Comparison of ENCODE assay signal across 10 cellular contexts in genomic region chr12:46386360-46386867, GRCh38. TPM values are rescaled to one million over a fixed set of nuclear protein-coding genes. Genes with fewer than 3 reads are reported as not detected.
DNase-seq lines count a peak whose midpoint lies in the region; TF ChIP-seq lines count a peak whose summit lies in the region.
"Had no signal": no experiment of that assay in that cellular context is flagged by ENCODE, and none has a peak within 500 bp of the region (broad histone marks: within the 10 kb centered on the region; RNA-seq: fewer than 3 reads in every experiment).

No MANE protein-coding gene starts in this region.

- H3K27me3 ChIP-seq in neural progenitor cell: no peaks in the 10 kb centered on the region

- H3K4me2 ChIP-seq in neural progenitor cell: peak overlapping the region; percentile 13

- H3K4me1 Mint-ChIP-seq in CD14-positive monocyte (peaks cover 62% of the 10 kb centered on the region), MCF 10A (ENCODE audit: insufficient read depth, unreplicated experiment) (peaks cover 53% of the 10 kb centered on the region), neural progenitor cell (peaks cover 59% of the 10 kb centered on the region)
- peaks cover 41% of the 10 kb centered on the region for H3K4me1 Mint-ChIP-seq in activated CD4-positive, alpha-beta memory T cell treated with anti-CD3 and anti-CD28 coated beads for 36 hours (ENCODE audit: low read depth)

- H3K79me2 ChIP-seq in neural progenitor cell (ENCODE audit: low read depth): peaks cover 27% of the 10 kb centered on the region

- no peaks in the 10 kb centered on the region for H3K9me3 Mint-ChIP-seq in CD14-positive monocyte
- H3K9me3 Mint-ChIP-seq in MCF 10A (ENCODE audit: unreplicated experiment): no peaks in the 10 kb centered on the region
- peaks cover 2% of the 10 kb centered on the region for H3K9me3 Mint-ChIP-seq in neural progenitor cell
- no peaks in the 10 kb centered on the region for H3K9me3 Mint-ChIP-seq in activated CD4-positive, alpha-beta memory T cell treated with anti-CD3 and anti-CD28 coated beads for 36 hours

- no peak overlapping the region for H2AFZ ChIP-seq in neural progenitor cell (replicated peaks)

- H3K9ac ChIP-seq in neural progenitor cell: no peak overlapping the region

- intact Hi-C loops in CD14-positive monocyte (cut with micrococcal nuclease): no loop called here
- intact Hi-C loops in MCF 10A (cut with micrococcal nuclease): loop anchor here (1.0 kb wide), 1 partner anchor 44 kb away; no protein-coding TSS in a partner anchor
- intact Hi-C loops in activated CD4-positive, alpha-beta memory T cell treated with anti-CD3 and anti-CD28 coated beads for 36 hours (cut with micrococcal nuclease): no loop called here

- peaks cover 48% of the 10 kb centered on the region for H3K4me1 ChIP-seq in neural progenitor cell

- in situ Hi-C loops in GM13977 (cut with MboI; ENCODE audit: low pct_unique_long_range_greater_than_20kb, low sequenced_read_pairs, unreplicated experiment): no loop called here

- no peaks in the 10 kb centered on the region for H3K27me3 Mint-ChIP-seq in CD14-positive monocyte (ENCODE audit: low read depth in 3 of 3)
- no peaks in the 10 kb centered on the region for H3K27me3 Mint-ChIP-seq in MCF 10A (ENCODE audit: insufficient read depth, unreplicated experiment)
- peaks cover 8% of the 10 kb centered on the region for H3K27me3 Mint-ChIP-seq in neural progenitor cell (ENCODE audit: insufficient read depth, low read depth)
- no peaks in the 10 kb centered on the region for H3K27me3 Mint-ChIP-seq in activated CD4-positive, alpha-beta memory T cell treated with anti-CD3 and anti-CD28 coated beads for 36 hours
- H3K27me3 Mint-ChIP-seq: naive thymus-derived CD8-positive, alpha-beta T cell had no signal

- H3K4me3 Mint-ChIP-seq in CD14-positive monocyte (peak overlapping the region in 1 of 2 donors; percentile 11), MCF 10A (ENCODE audit: unreplicated experiment) (peak overlapping the region; percentile 45), neural progenitor cell (no peak overlapping the region)
- no peak overlapping the region for H3K4me3 Mint-ChIP-seq in activated CD4-positive, alpha-beta memory T cell treated with anti-CD3 and anti-CD28 coated beads for 36 hours

- H3K27ac Mint-ChIP-seq in CD14-positive monocyte (peak overlapping the region in 5 of 7 donors; percentile 21 to 74 (median 69)), MCF 10A (ENCODE audit: low read depth, unreplicated experiment) (peak overlapping the region; percentile 97), neural progenitor cell (no peak overlapping the region)
- H3K27ac Mint-ChIP-seq in activated CD4-positive, alpha-beta memory T cell treated with anti-CD3 and anti-CD28 coated beads for 36 hours: no peak overlapping the region

- no peaks in the 10 kb centered on the region for H3K36me3 ChIP-seq in KOPT-K1 (ENCODE audit: insufficient read depth, low read length)
- no peaks in the 10 kb centered on the region for H3K36me3 ChIP-seq in neural progenitor cell

- CTCF ChIA-PET in MCF 10A (lab: Yijun Ruan, JAX): interaction anchor here (0.6 to 3.5 kb wide), 8 partner anchors 13 to 598 kb away, joined by 3 to 11 read pairs (median 3); no protein-coding TSS in a partner anchor
- CTCF ChIA-PET in activated CD4-positive, alpha-beta memory T cell treated with anti-CD3 and anti-CD28 coated beads for 36 hours (lab: Charles Lee): no interaction called here

- H3K27ac ChIP-seq in KOPT-K1 (ENCODE audit: low read depth, low read length, poor library complexity, severe bottlenecking) (peak overlapping the region; percentile 62), neural progenitor cell (no peak overlapping the region)

- H3K4me3 ChIP-seq in neural progenitor cell: no peak overlapping the region

- H3F3A ChIP-seq in neural progenitor cell (ENCODE audit: low read depth): peaks cover 30% of the 10 kb centered on the region

- POLR2A ChIA-PET in MCF 10A (lab: Yijun Ruan, JAX): interaction anchor here (0.6 to 15.1 kb wide), 36 partner anchors 9 to 697 kb away, joined by 3 to 302 read pairs (median 6); partner anchors contain the start of genes SCAF11, SLC38A1 and SLC38A2
- POLR2A ChIA-PET in activated CD4-positive, alpha-beta memory T cell treated with anti-CD3 and anti-CD28 coated beads for 36 hours (lab: Charles Lee): interaction anchor here (1.9 kb wide), 1 partner anchor 15 kb away, joined by 6 read pairs; no protein-coding TSS in a partner anchor

- BruUV-seq in MCF 10A (replicated peaks; lab: Mats Ljungman, UMichigan): no TSS peak

- TF ChIP-seq CTCF in CD14-positive monocyte (IDR thresholded peaks at IDR 0.05): no peak
- TF ChIP-seq CTCF in MCF 10A (IDR thresholded peaks at IDR 0.05; ENCODE audit: unreplicated experiment): no peak
- no peak for TF ChIP-seq CTCF in neural progenitor cell (IDR thresholded peaks at IDR 0.05)
- TF ChIP-seq CTCF in GM13977 (IDR thresholded peaks at IDR 0.05; ENCODE audit: extremely low read depth, insufficient read depth, missing control alignments): no peak

- peaks cover 10% of the 10 kb centered on the region for H3K9me3 ChIP-seq in KOPT-K1 (ENCODE audit: insufficient read depth, low read length, poor library complexity, severe bottlenecking)
- H3K9me3 ChIP-seq in neural progenitor cell (ENCODE audit: low read depth): no peaks in the 10 kb centered on the region

- DNase-seq in CD14-positive monocyte (ENCODE audit: low spot score) (no peak), MCF 10A (ENCODE audit: unreplicated experiment) (peak; percentile 89), neural progenitor cell (ENCODE audit: low spot score) (no peak), COLO668 (lab: John Stamatoyannopoulos, UW; ENCODE audit: unreplicated experiment) (no peak), iPS-NIHi7 (ENCODE audit: extremely low spot score) (no peak), GM13977 (ENCODE audit: low spot score) (no peak)
- DNase-seq in activated CD4-positive, alpha-beta memory T cell treated with anti-CD3 and anti-CD28 coated beads for 36 hours: no peak
- DNase-seq: NCI-H1694 had no signal

- H3K36me3 Mint-ChIP-seq in CD14-positive monocyte (peaks cover 0 to 4% of the 10 kb centered on the region in 2 donors), MCF 10A (ENCODE audit: insufficient read depth, unreplicated experiment) (peaks cover 8% of the 10 kb centered on the region), neural progenitor cell (peaks cover 12% of the 10 kb centered on the region)
- H3K36me3 Mint-ChIP-seq in activated CD4-positive, alpha-beta memory T cell treated with anti-CD3 and anti-CD28 coated beads for 36 hours: peaks cover 9% of the 10 kb centered on the region

- H4K20me1 ChIP-seq in neural progenitor cell (ENCODE audit: low read depth): no peaks in the 10 kb centered on the region

RNA-seq across cellular contexts. Expression of gene SLC38A2, which starts 13.8 kb away (rescaled TPM):
- 10 to 100 TPM; 33.8 to 48.7 TPM for polyA plus RNA-seq in CD14-positive monocyte
- 817 and 1,070 TPM in 2 replicates for total RNA-seq in MCF 10A (2022)
- 259 and 348 TPM in 2 replicates for total RNA-seq in neural progenitor cell (ENCODE audit: low replicate concordance)
- 100 to 1,000 TPM; 173 to 187 TPM for total RNA-seq in activated CD4-positive, alpha-beta memory T cell treated with anti-CD3 and anti-CD28 coated beads for 36 hours

Comparison
In these comparisons a context has a peak if more than half of its experiments do, and no peak if none do; other contexts are left out.
1. H3K27ac Mint-ChIP-seq: peak in CD14-positive monocyte (5 of 7) and MCF 10A (single experiment); none in neural progenitor cell (single experiment) and activated CD4-positive, alpha-beta memory T cell treated with anti-CD3 and anti-CD28 coated beads for 36 hours (single experiment).